ENCODE assay signal across 17 cellular contexts in the genomic region with DNA sequence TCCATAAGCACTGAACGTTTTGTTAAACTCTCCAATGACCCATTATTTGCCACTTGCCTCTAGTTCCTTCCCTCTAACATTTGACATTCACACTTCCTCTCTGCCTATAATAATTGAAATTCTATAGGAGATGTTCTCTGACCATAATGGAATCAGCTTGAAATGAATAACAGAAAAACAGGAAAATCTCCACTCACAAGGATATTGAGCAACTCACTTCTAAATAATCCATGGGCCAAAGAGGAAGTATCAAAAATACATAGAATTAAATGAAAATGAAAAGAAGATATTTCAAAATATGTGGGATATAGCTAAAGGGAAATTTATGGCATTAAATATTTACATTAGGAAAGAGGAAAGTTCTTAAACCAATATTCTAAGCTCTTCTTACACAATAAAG. TPM values are rescaled to one million over a fixed set of nuclear protein-coding genes. Genes with fewer than 3 reads are reported as not detected.
DNase-seq lines count a peak whose midpoint lies in the region; ATAC-seq and TF ChIP-seq lines count a peak whose summit lies in the region.
"Had no signal": no experiment of that assay in that cellular context is flagged by ENCODE, and none has a peak within 500 bp of the region (broad histone marks: within the 10 kb centered on the region; RNA-seq: fewer than 3 reads in every experiment).

No MANE protein-coding gene starts in this region.

- no peaks in the 10 kb centered on the region for H3K9me3 ChIP-seq in prostate gland
- H3K9me3 ChIP-seq: Caco-2, mucosa of descending colon, ovary, thyroid gland had no signal

- ATAC-seq in natural killer cell: no peak
- no peak for ATAC-seq in GM21381 (IDR thresholded peaks at IDR 0.05; ENCODE audit: unreplicated experiment)
- ATAC-seq: foreskin keratinocyte had no signal

- H3K4me1 ChIP-seq in prostate gland (replicated peaks): peaks cover 11% of the 10 kb centered on the region
- H3K4me1 ChIP-seq: foreskin keratinocyte, thyroid gland had no signal

- DNase-seq in SIG-M5 treated with dmso at 0.1 percent for 504 hours (lab: John Stamatoyannopoulos, UW; ENCODE audit: unreplicated experiment) (peak; percentile 20), SIG-M5 (lab: John Stamatoyannopoulos, UW) (no peak), Kasumi-1 (lab: John Stamatoyannopoulos, UW) (peak; percentile 12 to 21), natural killer cell (no peak), prostate gland (ENCODE audit: low spot score) (no peak), GF-D8 (lab: John Stamatoyannopoulos, UW) (no peak)
- DNase-seq: Caco-2, foreskin keratinocyte, NCI-H1092 treated with DMSO at 0.1 percent for 48 hours, NCI-H2171, NCI-H82, ovary, thyroid gland had no signal

- no peaks in the 10 kb centered on the region for H3K27me3 ChIP-seq in prostate gland (replicated peaks; ENCODE audit: insufficient read depth)
- H3K27me3 ChIP-seq: foreskin keratinocyte, ovary, thyroid gland had no signal

- TF ChIP-seq POLR2A in prostate gland (IDR thresholded peaks at IDR 0.05): no peak

- H3K36me3 Mint-ChIP-seq in activated naive CD8-positive, alpha-beta T cell: peaks cover 2% of the 10 kb centered on the region
- peaks cover 18% of the 10 kb centered on the region for H3K36me3 Mint-ChIP-seq in natural killer cell

- no peak overlapping the region for H3K4me3 ChIP-seq in prostate gland
- H3K4me3 ChIP-seq: mucosa of descending colon, ovary, thyroid gland had no signal

- peaks cover 7% of the 10 kb centered on the region for H3K9me3 Mint-ChIP-seq in activated naive CD8-positive, alpha-beta T cell (ENCODE audit: low read depth)
- H3K9me3 Mint-ChIP-seq in natural killer cell: peaks cover 2 to 11% of the 10 kb centered on the region in 2 donors

- WGBS in prostate gland: 17% methylated on average over 1 of the region's 1 CpG

- H3K27ac ChIP-seq in prostate gland: no peak overlapping the region
- H3K27ac ChIP-seq: foreskin keratinocyte, ovary, thyroid gland had no signal

- no peaks in the 10 kb centered on the region for H3K36me3 ChIP-seq in prostate gland
- H3K36me3 ChIP-seq: ovary, thyroid gland had no signal

- H3K27me3 Mint-ChIP-seq in activated naive CD8-positive, alpha-beta T cell: no peaks in the 10 kb centered on the region
- H3K27me3 Mint-ChIP-seq in natural killer cell (ENCODE audit: low read depth in 2 of 2): no peaks in the 10 kb centered on the region

- H3K27ac Mint-ChIP-seq in activated naive CD8-positive, alpha-beta T cell: peak overlapping the region; percentile 95
- H3K27ac Mint-ChIP-seq in natural killer cell: peak overlapping the region; percentile 73 to 83

- no peak for TF ChIP-seq CTCF in natural killer cell (IDR thresholded peaks at IDR 0.05)
- TF ChIP-seq CTCF in prostate gland (IDR thresholded peaks at IDR 0.05): no peak

- intact Hi-C loops in natural killer cell (cut with micrococcal nuclease) (no loop called here), prostate gland (cut with DNase I) (no loop called here)

- H3K4me3 Mint-ChIP-seq in activated naive CD8-positive, alpha-beta T cell: peak overlapping the region; percentile 36
- no peak overlapping the region for H3K4me3 Mint-ChIP-seq in natural killer cell

- peaks cover 82% of the 10 kb centered on the region for H3K4me1 Mint-ChIP-seq in activated naive CD8-positive, alpha-beta T cell (ENCODE audit: low read depth)
- peaks cover 70 to 77% of the 10 kb centered on the region in 2 donors for H3K4me1 Mint-ChIP-seq in natural killer cell

RNA-seq across cellular contexts. Expression of a gene that starts 3.4 kb away (rescaled TPM):
- 10 to 100 TPM; 10.6 to 25.1 (median 17.3) TPM for total RNA-seq in natural killer cell
- 10 to 100 TPM; 42.4 to 73.5 TPM for total RNA-seq in prostate gland
- total RNA-seq: A172 had no signal

RNA-seq across cellular contexts. Expression of a gene that starts 33.2 kb away (rescaled TPM):
- 100 to 1,000 TPM in 2 of 3 donors, 10 to 100 TPM in 1; 84.9 to 116 (median 101) TPM for total RNA-seq in natural killer cell
- total RNA-seq in prostate gland: 100 to 1,000 TPM in 1 of 2 donors, 10 to 100 TPM in 1; 86.1 to 129 TPM

RNA-seq across cellular contexts. Expression of a gene that starts 59.1 kb away (rescaled TPM):
- total RNA-seq in natural killer cell (1 to 10 TPM; 3.3 to 4.0 (median 3.8) TPM), prostate gland (10 to 100 TPM in 1 of 2 donors, 1 to 10 TPM in 1; 4.6 to 10.6 TPM)

Comparison
In these comparisons a context has a peak if more than half of its experiments do, and no peak if none do; other contexts are left out.
1. DNase-seq: peak in SIG-M5 treated with dmso at 0.1 percent for 504 hours (single experiment) and Kasumi-1 (2 of 2); none in SIG-M5 (single experiment), natural killer cell (single experiment), prostate gland (single experiment) and GF-D8 (single experiment).